8 cellular contexts compared by ENCODE assay signal in the genomic region with DNA sequence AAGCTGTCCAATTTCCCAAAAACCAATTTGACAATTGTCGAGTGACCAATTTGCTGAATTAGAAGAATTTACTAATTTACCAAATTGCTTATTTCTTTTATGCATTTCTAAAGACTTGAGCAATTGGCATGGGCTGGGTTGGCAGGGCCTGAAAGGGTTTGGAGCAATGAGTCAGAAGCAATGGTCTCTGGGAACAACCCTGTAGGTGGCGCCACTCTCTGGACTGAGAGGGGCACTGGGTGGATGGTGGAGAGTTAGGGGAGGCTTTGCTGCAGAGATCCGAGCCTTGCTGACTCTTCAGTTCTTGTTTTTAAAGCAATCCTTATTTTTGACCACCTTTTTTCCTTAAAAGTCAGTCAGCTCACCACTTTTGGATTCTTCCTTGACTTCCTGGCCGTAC.
DNase-seq lines count a peak whose midpoint lies in the region; ATAC-seq lines count a peak whose summit lies in the region.

No MANE protein-coding gene starts in this region.

- H3K9me3 ChIP-seq in KOPT-K1 (ENCODE audit: insufficient read depth, low read length, poor library complexity, severe bottlenecking) = no peaks in the 10 kb centered on the region

- DNase-seq in ELR (ENCODE audit: low read depth) (peak; percentile 51), activated T-cell treated with anti-CD3 and anti-CD28 coated beads for 1 hour (ENCODE audit: low read depth) (peak; percentile 14), iPS-NIHi7 (ENCODE audit: extremely low spot score) (peak; percentile 80), NCI-H1048 (lab: John Stamatoyannopoulos, UW) (no peak), NCI-H446 treated with DMSO at 0.1 percent for 48 hours (lab: John Stamatoyannopoulos, UW) (no peak)

- H3K36me3 ChIP-seq in KOPT-K1 (ENCODE audit: insufficient read depth, low read length) = no peaks in the 10 kb centered on the region

- ATAC-seq in HG02678 (IDR thresholded peaks at IDR 0.05; ENCODE audit: unreplicated experiment) (no peak), HG02884 (IDR thresholded peaks at IDR 0.05; ENCODE audit: unreplicated experiment) (no peak)

- H3K27ac ChIP-seq in KOPT-K1 (ENCODE audit: low read depth, low read length, poor library complexity, severe bottlenecking) = peak overlapping the region; percentile 98

Comparison
In these comparisons a context has a peak if more than half of its experiments do, and no peak if none do; other contexts are left out.
1. DNase-seq: peak in ELR (single experiment), activated T-cell treated with anti-CD3 and anti-CD28 coated beads for 1 hour (single experiment) and iPS-NIHi7 (single experiment); none in NCI-H1048 (single experiment) and NCI-H446 treated with DMSO at 0.1 percent for 48 hours (single experiment).